Comparison of ENCODE assay signal across 9 cellular contexts in genomic region chr5:77957-78804, GRCh38. TPM values are rescaled to one million over a fixed set of nuclear protein-coding genes. Genes with fewer than 3 reads are reported as not detected.
DNase-seq lines count a peak whose midpoint lies in the region; ATAC-seq and TF ChIP-seq lines count a peak whose summit lies in the region.
"Had no signal": no experiment of that assay in that cellular context is flagged by ENCODE, and none has a peak within 500 bp of the region (broad histone marks: within the 10 kb centered on the region; RNA-seq: fewer than 3 reads in every experiment).

No MANE protein-coding gene starts in this region.

- H3K4me1 Mint-ChIP-seq in activated naive CD8-positive, alpha-beta T cell treated with anti-CD3 and anti-CD28 coated beads for 36 hours, result no peaks in the 10 kb centered on the region
- H3K4me1 Mint-ChIP-seq: central memory CD8-positive, alpha-beta T cell had no signal

- ATAC-seq in right lobe of liver, result peak in 3 of 4 donors; percentile 13 to 63 (median 43)
- ATAC-seq in GM21390 (IDR thresholded peaks at IDR 0.05; ENCODE audit: unreplicated experiment), result no peak
- ATAC-seq in GM19328 (IDR thresholded peaks at IDR 0.05; ENCODE audit: unreplicated experiment), result no peak

- peak; percentile 72 for TF ChIP-seq CTCF in MM.1S (IDR thresholded peaks at IDR 0.05; ENCODE audit: low read length)
- peak in 1 of 4 donors; percentile 21 for TF ChIP-seq CTCF in right lobe of liver (IDR thresholded peaks at IDR 0.05)

- H3K9ac ChIP-seq in MM.1S (ENCODE audit: low read length), result no peak overlapping the region

- DNase-seq in activated T-cell treated with anti-CD3 and anti-CD28 coated beads, Interleukin-2, amount 50 U/mL, for 48 hours, result peak; percentile 44 to 53
- no peak for DNase-seq in activated T-cell treated with anti-CD3 and anti-CD28 coated beads for 4 hours
- peak; percentile 65 for DNase-seq in MM.1S
- DNase-seq in activated naive CD8-positive, alpha-beta T cell treated with anti-CD3 and anti-CD28 coated beads for 36 hours, result peak; percentile 38
- no peak for DNase-seq in right lobe of liver
- no peak for DNase-seq in hippocampal formation (lab: John Stamatoyannopoulos, UW)

- no peaks in the 10 kb centered on the region for H3K36me3 Mint-ChIP-seq in activated naive CD8-positive, alpha-beta T cell treated with anti-CD3 and anti-CD28 coated beads for 36 hours

- no peaks in the 10 kb centered on the region for H3K9me3 ChIP-seq in MM.1S (replicated peaks; ENCODE audit: insufficient read depth, low read length)
- H3K9me3 ChIP-seq in right lobe of liver, result no peaks in the 10 kb centered on the region

- no peak overlapping the region for H3K27ac ChIP-seq in MM.1S (ENCODE audit: low read length)
- H3K27ac ChIP-seq in right lobe of liver, result no peak overlapping the region

- H3K4me2 ChIP-seq in MM.1S (ENCODE audit: low read depth, low read length), result no peak overlapping the region

- no peak overlapping the region for H3K4me3 ChIP-seq in MM.1S (ENCODE audit: low read length)
- H3K4me3 ChIP-seq in right lobe of liver, result no peak overlapping the region

- H3K9me3 Mint-ChIP-seq in activated naive CD8-positive, alpha-beta T cell treated with anti-CD3 and anti-CD28 coated beads for 36 hours, result no peaks in the 10 kb centered on the region
- H3K9me3 Mint-ChIP-seq: central memory CD8-positive, alpha-beta T cell had no signal

- no peak overlapping the region for H3K27ac Mint-ChIP-seq in activated naive CD8-positive, alpha-beta T cell treated with anti-CD3 and anti-CD28 coated beads for 36 hours

- no peak overlapping the region for H2AFZ ChIP-seq in MM.1S (ENCODE audit: low read length)

- H3K27me3 Mint-ChIP-seq in activated naive CD8-positive, alpha-beta T cell treated with anti-CD3 and anti-CD28 coated beads for 36 hours, result peaks cover 7% of the 10 kb centered on the region

- H4K20me1 ChIP-seq in MM.1S (ENCODE audit: insufficient read depth, low read length), result no peaks in the 10 kb centered on the region

- no peaks in the 10 kb centered on the region for H3K36me3 ChIP-seq in MM.1S (replicated peaks; ENCODE audit: insufficient read depth, low read length)
- H3K36me3 ChIP-seq in right lobe of liver, result no peaks in the 10 kb centered on the region

- H3K4me1 ChIP-seq in MM.1S (ENCODE audit: low read length) (no peaks in the 10 kb centered on the region), right lobe of liver (no peaks in the 10 kb centered on the region)

- TF ChIP-seq POLR2A in right lobe of liver (IDR thresholded peaks at IDR 0.05), result no peak

- no peaks in the 10 kb centered on the region for H3K9me2 ChIP-seq in MM.1S (replicated peaks; ENCODE audit: insufficient read depth, low read length)

- WGBS in right lobe of liver (ENCODE audit: insufficient coverage, low coverage, low lambda C conversion rate, missing lambda C conversion rate), result 60% methylated on average over 5 of the region's 17 CpGs

- H3K79me2 ChIP-seq in MM.1S (ENCODE audit: low read length), result no peaks in the 10 kb centered on the region

- H3K27me3 ChIP-seq in MM.1S (replicated peaks; ENCODE audit: insufficient read depth, low read length) (peaks cover 48% of the 10 kb centered on the region), right lobe of liver (no peaks in the 10 kb centered on the region)

- intact Hi-C loops in right lobe of liver (cut with DNase I), result no loop called here

- no peaks in the 10 kb centered on the region for H3F3A ChIP-seq in MM.1S (ENCODE audit: insufficient read depth, low read length)

- no peak overlapping the region for H3K4me3 Mint-ChIP-seq in activated naive CD8-positive, alpha-beta T cell treated with anti-CD3 and anti-CD28 coated beads for 36 hours
- H3K4me3 Mint-ChIP-seq: central memory CD8-positive, alpha-beta T cell had no signal

RNA-seq across cellular contexts. Expression of gene PLEKHG4B, which starts 13.8 kb away (rescaled TPM):
- under 1 TPM in 1 of 2 experiments, not detected in 1; 0.06 TPM for total RNA-seq in activated naive CD8-positive, alpha-beta T cell treated with anti-CD3 and anti-CD28 coated beads for 36 hours
- total RNA-seq in right lobe of liver, result under 1 TPM in 2 of 6 experiments, not detected in 4; 0.13 to 0.18 TPM

Comparison
In these comparisons a context has a peak if more than half of its experiments do, and no peak if none do; other contexts are left out.
1. DNase-seq: peak in activated T-cell treated with anti-CD3 and anti-CD28 coated beads, Interleukin-2, amount 50 U/mL, for 48 hours (2 of 2), MM.1S (single experiment) and activated naive CD8-positive, alpha-beta T cell treated with anti-CD3 and anti-CD28 coated beads for 36 hours (single experiment); none in activated T-cell treated with anti-CD3 and anti-CD28 coated beads for 4 hours (single experiment), right lobe of liver (0 of 3) and hippocampal formation (0 of 2).
2. ATAC-seq: peak in right lobe of liver (3 of 4); none in GM21390 (single experiment) and GM19328 (single experiment).